In genomic region chr7:6256709-6257535, GRCh38 we compare ENCODE assay signal across 9 cellular contexts. TPM values are rescaled to one million over a fixed set of nuclear protein-coding genes. Genes with fewer than 3 reads are reported as not detected.
DNase-seq lines count a peak whose midpoint lies in the region; ATAC-seq and TF ChIP-seq lines count a peak whose summit lies in the region.
"Had no signal": no experiment of that assay in that cellular context is flagged by ENCODE, and none has a peak within 500 bp of the region (broad histone marks: within the 10 kb centered on the region; RNA-seq: fewer than 3 reads in every experiment).

No MANE protein-coding gene starts in this region.

- intact Hi-C loops in activated naive CD4-positive, alpha-beta T cell treated with anti-CD3 and anti-CD28 coated beads for 36 hours (cut with micrococcal nuclease) = loop anchor here (1.0 to 5.0 kb wide), 3 partner anchors 14 to 180 kb away; no protein-coding TSS in a partner anchor
- intact Hi-C loops in CD4-positive, alpha-beta T cell (cut with DNase I, micrococcal nuclease) = no loop called here

- peak overlapping the region; percentile 35 for H3K27ac ChIP-seq in foreskin keratinocyte
- H3K27ac ChIP-seq in CD4-positive, alpha-beta T cell (ENCODE audit: low read depth, low read length) = no peak overlapping the region

- POLR2A ChIA-PET in CD4-positive, alpha-beta T cell (lab: Charles Lee) = no interaction called here

- H3K27me3 Mint-ChIP-seq in activated naive CD4-positive, alpha-beta T cell treated with anti-CD3 and anti-CD28 coated beads for 36 hours (ENCODE audit: low read depth) = peaks cover 9% of the 10 kb centered on the region
- peaks cover 27% of the 10 kb centered on the region for H3K27me3 Mint-ChIP-seq in activated naive CD4-positive, alpha-beta T cell treated with anti-CD3 and anti-CD28 coated beads, Interleukin-2, amount 10 ng/mL, durations not matched to agents 7 days and 5 days
- H3K27me3 Mint-ChIP-seq in stimulated activated naive B cell treated with anti-CD40 and anti-IgM and Interleukin-4, amounts not matched to agents 10 μg/mL and 1 μg/mL and 100 μg/mL, for 72 hours = no peaks in the 10 kb centered on the region
- H3K27me3 Mint-ChIP-seq in CD4-positive, alpha-beta T cell = no peaks in the 10 kb centered on the region
- H3K27me3 Mint-ChIP-seq: brain had no signal

- H3K4me1 Mint-ChIP-seq in activated naive CD4-positive, alpha-beta T cell treated with anti-CD3 and anti-CD28 coated beads for 36 hours (ENCODE audit: low read depth) = peaks cover 29% of the 10 kb centered on the region
- H3K4me1 Mint-ChIP-seq in activated naive CD4-positive, alpha-beta T cell treated with anti-CD3 and anti-CD28 coated beads, Interleukin-2, amount 10 ng/mL, durations not matched to agents 7 days and 5 days = peaks cover 22% of the 10 kb centered on the region
- peaks cover 30 to 43% of the 10 kb centered on the region in 2 donors for H3K4me1 Mint-ChIP-seq in stimulated activated naive B cell treated with anti-CD40 and anti-IgM and Interleukin-4, amounts not matched to agents 10 μg/mL and 1 μg/mL and 100 μg/mL, for 72 hours
- H3K4me1 Mint-ChIP-seq in CD4-positive, alpha-beta T cell (ENCODE audit: low read depth) = peaks cover 45% of the 10 kb centered on the region

- no peak overlapping the region for H3K4me3 Mint-ChIP-seq in activated naive CD4-positive, alpha-beta T cell treated with anti-CD3 and anti-CD28 coated beads for 36 hours
- no peak overlapping the region for H3K4me3 Mint-ChIP-seq in activated naive CD4-positive, alpha-beta T cell treated with anti-CD3 and anti-CD28 coated beads, Interleukin-2, amount 10 ng/mL, durations not matched to agents 7 days and 5 days
- peak overlapping the region; percentile 45 to 57 for H3K4me3 Mint-ChIP-seq in stimulated activated naive B cell treated with anti-CD40 and anti-IgM and Interleukin-4, amounts not matched to agents 10 μg/mL and 1 μg/mL and 100 μg/mL, for 72 hours
- no peak overlapping the region for H3K4me3 Mint-ChIP-seq in CD4-positive, alpha-beta T cell

- no peaks in the 10 kb centered on the region for H3K9me3 ChIP-seq in CD4-positive, alpha-beta T cell (ENCODE audit: control insufficient read depth, low read length)

- peak; percentile 62 for DNase-seq in activated naive CD4-positive, alpha-beta T cell treated with anti-CD3 and anti-CD28 coated beads for 36 hours
- no peak for DNase-seq in activated naive CD4-positive, alpha-beta T cell treated with anti-CD3 and anti-CD28 coated beads, Interleukin-2, amount 10 ng/mL, durations not matched to agents 7 days and 5 days
- DNase-seq in foreskin keratinocyte = no peak
- DNase-seq in stimulated activated naive B cell treated with anti-CD40 and anti-IgM and Interleukin-4, amounts not matched to agents 10 μg/mL and 1 μg/mL and 100 μg/mL, for 72 hours = peak; percentile 29
- no peak for DNase-seq in CD4-positive, alpha-beta T cell
- no peak for DNase-seq in DMS79 (lab: John Stamatoyannopoulos, UW)

- no peaks in the 10 kb centered on the region for H3K27me3 ChIP-seq in foreskin keratinocyte
- no peaks in the 10 kb centered on the region for H3K27me3 ChIP-seq in CD4-positive, alpha-beta T cell (ENCODE audit: control insufficient read depth, insufficient read depth, low read length)

- CTCF ChIA-PET in activated naive CD4-positive, alpha-beta T cell treated with anti-CD3 and anti-CD28 coated beads for 36 hours (lab: Charles Lee) = interaction anchor here (1.2 kb wide), 1 partner anchor 66 kb away, joined by 5 read pairs; no protein-coding TSS in a partner anchor
- CTCF ChIA-PET in activated naive CD4-positive, alpha-beta T cell treated with anti-CD3 and anti-CD28 coated beads, Interleukin-2, amount 10 ng/mL, durations not matched to agents 7 days and 5 days (lab: Charles Lee) = no interaction called here
- CTCF ChIA-PET in CD4-positive, alpha-beta T cell (lab: Charles Lee) = no interaction called here

- no peaks in the 10 kb centered on the region for H3K36me3 Mint-ChIP-seq in activated naive CD4-positive, alpha-beta T cell treated with anti-CD3 and anti-CD28 coated beads for 36 hours (ENCODE audit: low read depth)
- no peaks in the 10 kb centered on the region for H3K36me3 Mint-ChIP-seq in activated naive CD4-positive, alpha-beta T cell treated with anti-CD3 and anti-CD28 coated beads, Interleukin-2, amount 10 ng/mL, durations not matched to agents 7 days and 5 days
- no peaks in the 10 kb centered on the region for H3K36me3 Mint-ChIP-seq in stimulated activated naive B cell treated with anti-CD40 and anti-IgM and Interleukin-4, amounts not matched to agents 10 μg/mL and 1 μg/mL and 100 μg/mL, for 72 hours
- H3K36me3 Mint-ChIP-seq in CD4-positive, alpha-beta T cell (ENCODE audit: low read depth) = no peaks in the 10 kb centered on the region
- H3K36me3 Mint-ChIP-seq: brain had no signal

- ATAC-seq in HG02981 (IDR thresholded peaks at IDR 0.05; ENCODE audit: unreplicated experiment) (peak; percentile 59), SK-N-SH treated with all-trans-retinoic acid at 6 μM for 48 hours (peak; percentile 57), foreskin keratinocyte (peak; percentile 39)
- ATAC-seq in stimulated activated naive B cell treated with anti-CD40 and anti-IgM and Interleukin-4, amounts not matched to agents 10 μg/mL and 1 μg/mL and 100 μg/mL, for 72 hours (replicated peaks) = peak; percentile 92 to 93
- ATAC-seq in CD4-positive, alpha-beta T cell (ENCODE audit: poor library complexity) = no peak

- H3K27ac Mint-ChIP-seq in activated naive CD4-positive, alpha-beta T cell treated with anti-CD3 and anti-CD28 coated beads for 36 hours = no peak overlapping the region
- no peak overlapping the region for H3K27ac Mint-ChIP-seq in activated naive CD4-positive, alpha-beta T cell treated with anti-CD3 and anti-CD28 coated beads, Interleukin-2, amount 10 ng/mL, durations not matched to agents 7 days and 5 days
- peak overlapping the region; percentile 74 for H3K27ac Mint-ChIP-seq in stimulated activated naive B cell treated with anti-CD40 and anti-IgM and Interleukin-4, amounts not matched to agents 10 μg/mL and 1 μg/mL and 100 μg/mL, for 72 hours
- H3K27ac Mint-ChIP-seq in CD4-positive, alpha-beta T cell = no peak overlapping the region

- no peak for TF ChIP-seq CTCF in foreskin keratinocyte (conservative IDR thresholded peaks at IDR 0.05)
- no peak for TF ChIP-seq CTCF in CD4-positive, alpha-beta T cell (IDR thresholded peaks at IDR 0.05)

- H3K9me3 Mint-ChIP-seq in activated naive CD4-positive, alpha-beta T cell treated with anti-CD3 and anti-CD28 coated beads for 36 hours = no peaks in the 10 kb centered on the region
- no peaks in the 10 kb centered on the region for H3K9me3 Mint-ChIP-seq in activated naive CD4-positive, alpha-beta T cell treated with anti-CD3 and anti-CD28 coated beads, Interleukin-2, amount 10 ng/mL, durations not matched to agents 7 days and 5 days
- H3K9me3 Mint-ChIP-seq in stimulated activated naive B cell treated with anti-CD40 and anti-IgM and Interleukin-4, amounts not matched to agents 10 μg/mL and 1 μg/mL and 100 μg/mL, for 72 hours = no peaks in the 10 kb centered on the region
- H3K9me3 Mint-ChIP-seq in CD4-positive, alpha-beta T cell = no peaks in the 10 kb centered on the region
- H3K9me3 Mint-ChIP-seq: brain had no signal

- peaks cover 16% of the 10 kb centered on the region for H3K4me1 ChIP-seq in foreskin keratinocyte

TF ChIP-seq in SK-N-SH treated with all-trans-retinoic acid at 6 μM for 48 hours, 23 proteins besides CTCF, POLR2A, EP300 and RAD21 (continues in another document):
- TF ChIP-seq ISL1 (CRISPR knock-in tag; IDR thresholded peaks at IDR 0.05) (peak; percentile 92), ZC3H10 (CRISPR knock-in tag; IDR thresholded peaks at IDR 0.05) (peak; percentile 74), CREB5 (CRISPR knock-in tag; IDR thresholded peaks at IDR 0.05; ENCODE audit: low read depth) (peak; percentile 83)
- TF ChIP-seq, protein P1, sequence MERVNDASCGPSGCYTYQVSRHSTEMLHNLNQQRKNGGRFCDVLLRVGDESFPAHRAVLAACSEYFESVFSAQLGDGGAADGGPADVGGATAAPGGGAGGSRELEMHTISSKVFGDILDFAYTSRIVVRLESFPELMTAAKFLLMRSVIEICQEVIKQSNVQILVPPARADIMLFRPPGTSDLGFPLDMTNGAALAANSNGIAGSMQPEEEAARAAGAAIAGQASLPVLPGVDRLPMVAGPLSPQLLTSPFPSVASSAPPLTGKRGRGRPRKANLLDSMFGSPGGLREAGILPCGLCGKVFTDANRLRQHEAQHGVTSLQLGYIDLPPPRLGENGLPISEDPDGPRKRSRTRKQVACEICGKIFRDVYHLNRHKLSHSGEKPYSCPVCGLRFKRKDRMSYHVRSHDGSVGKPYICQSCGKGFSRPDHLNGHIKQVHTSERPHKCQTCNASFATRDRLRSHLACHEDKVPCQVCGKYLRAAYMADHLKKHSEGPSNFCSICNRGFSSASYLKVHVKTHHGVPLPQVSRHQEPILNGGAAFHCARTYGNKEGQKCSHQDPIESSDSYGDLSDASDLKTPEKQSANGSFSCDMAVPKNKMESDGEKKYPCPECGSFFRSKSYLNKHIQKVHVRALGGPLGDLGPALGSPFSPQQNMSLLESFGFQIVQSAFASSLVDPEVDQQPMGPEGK (CRISPR knock-in tag; IDR thresholded peaks at IDR 0.05; ENCODE audit: borderline replicate concordance) = peak; percentile 83; the same call in 1 of the 2 replicates

RNA-seq across cellular contexts. Expression of gene CYTH3, which starts 15.5 kb away (rescaled TPM):
- total RNA-seq in activated naive CD4-positive, alpha-beta T cell treated with anti-CD3 and anti-CD28 coated beads for 36 hours = 1 to 10 TPM; 1.1 TPM
- total RNA-seq in foreskin keratinocyte = 35.7 and 38.0 TPM in 2 replicates
- polyA plus RNA-seq in foreskin keratinocyte = 16.2 and 19.7 TPM in 2 replicates
- total RNA-seq in CD4-positive, alpha-beta T cell = 1 to 10 TPM; 7.6 to 9.1 TPM

Comparison
In these comparisons a context has a peak if more than half of its experiments do, and no peak if none do; other contexts are left out.
1. DNase-seq: peak in activated naive CD4-positive, alpha-beta T cell treated with anti-CD3 and anti-CD28 coated beads for 36 hours (single experiment) and stimulated activated naive B cell treated with anti-CD40 and anti-IgM and Interleukin-4, amounts not matched to agents 10 μg/mL and 1 μg/mL and 100 μg/mL, for 72 hours (single experiment); none in activated naive CD4-positive, alpha-beta T cell treated with anti-CD3 and anti-CD28 coated beads, Interleukin-2, amount 10 ng/mL, durations not matched to agents 7 days and 5 days (single experiment), foreskin keratinocyte (0 of 2), CD4-positive, alpha-beta T cell (0 of 10) and DMS79 (single experiment).
2. H3K4me3 Mint-ChIP-seq: peak in stimulated activated naive B cell treated with anti-CD40 and anti-IgM and Interleukin-4, amounts not matched to agents 10 μg/mL and 1 μg/mL and 100 μg/mL, for 72 hours (2 of 2); none in activated naive CD4-positive, alpha-beta T cell treated with anti-CD3 and anti-CD28 coated beads for 36 hours (single experiment), activated naive CD4-positive, alpha-beta T cell treated with anti-CD3 and anti-CD28 coated beads, Interleukin-2, amount 10 ng/mL, durations not matched to agents 7 days and 5 days (single experiment) and CD4-positive, alpha-beta T cell (single experiment).
3. RNA of gene CYTH3, which starts 15.5 kb away (total RNA-seq): 35.7 to 38.0 TPM in foreskin keratinocyte and 7.6 to 9.1 TPM in CD4-positive, alpha-beta T cell; 1.1 TPM in activated naive CD4-positive, alpha-beta T cell treated with anti-CD3 and anti-CD28 coated beads for 36 hours; every median in the first group is over 4 times any median in the second.